ENCODE assay signal across 17 cellular contexts in genomic region chr11:121295246-121296007, GRCh38. TPM values are rescaled to one million over a fixed set of nuclear protein-coding genes. Genes with fewer than 3 reads are reported as not detected.
DNase-seq lines count a peak whose midpoint lies in the region; ATAC-seq, FAIRE-seq and TF ChIP-seq lines count a peak whose summit lies in the region.
"Had no signal": no experiment of that assay in that cellular context is flagged by ENCODE, and none has a peak within 500 bp of the region (broad histone marks: within the 10 kb centered on the region; RNA-seq: fewer than 3 reads in every experiment).

No MANE protein-coding gene starts in this region.

- H3K27ac Mint-ChIP-seq in glutamatergic neuron (ENCODE audit: unreplicated experiment) (peak overlapping the region; percentile 5), neural crest cell (ENCODE audit: unreplicated experiment) (no peak overlapping the region)
- H3K27ac Mint-ChIP-seq: activated naive CD4-positive, alpha-beta T cell treated with anti-CD3 and anti-CD28 coated beads, Interleukin-2, amount 10 ng/mL, durations not matched to agents 7 days and 5 days had no signal

- H3K4me3 Mint-ChIP-seq in glutamatergic neuron (ENCODE audit: unreplicated experiment) (peak overlapping the region; percentile 67), neural crest cell (peak overlapping the region; percentile 47)

- TF ChIP-seq POLR2A in GM12891 (IDR thresholded peaks at IDR 0.05; ENCODE audit: low read depth, low read length) = no peak

- H3K27me3 Mint-ChIP-seq in glutamatergic neuron (ENCODE audit: unreplicated experiment) = peaks cover 3% of the 10 kb centered on the region
- no peaks in the 10 kb centered on the region for H3K27me3 Mint-ChIP-seq in neural crest cell (ENCODE audit: low read depth)

- H3K9me3 Mint-ChIP-seq in glutamatergic neuron (ENCODE audit: unreplicated experiment) (peaks cover 7% of the 10 kb centered on the region), neural crest cell (peaks cover 3% of the 10 kb centered on the region)
- H3K9me3 Mint-ChIP-seq: activated naive CD4-positive, alpha-beta T cell treated with anti-CD3 and anti-CD28 coated beads, Interleukin-2, amount 10 ng/mL, durations not matched to agents 7 days and 5 days had no signal

- TF ChIP-seq CTCF in glutamatergic neuron (IDR thresholded peaks at IDR 0.05; ENCODE audit: partially characterized antibody, unreplicated experiment) (no peak), neural crest cell (conservative IDR thresholded peaks at IDR 0.05) (no peak), GM10248 (IDR thresholded peaks at IDR 0.05; ENCODE audit: control extremely low read depth, extremely low read depth, low read depth, missing control alignments) (no peak)

- POLR2A ChIA-PET in GM10248 (lab: Yijun Ruan, JAX) = no interaction called here

- H3K36me3 Mint-ChIP-seq in glutamatergic neuron (ENCODE audit: unreplicated experiment) (no peaks in the 10 kb centered on the region), neural crest cell (ENCODE audit: low read depth) (peaks cover 17% of the 10 kb centered on the region)

- DNase-seq in GM12891 (ENCODE audit: insufficient read length, low spot score) (no peak), NCI-H146 (lab: John Stamatoyannopoulos, UW) (peak; percentile 68), glutamatergic neuron (no peak), neural crest cell (ENCODE audit: low read depth, low spot score) (no peak), GM10248 (ENCODE audit: extremely low spot score) (no peak), DMS79 treated with DMSO at 0.1 percent for 48 hours (lab: John Stamatoyannopoulos, UW) (no peak)
- DNase-seq: activated CD4-positive, alpha-beta T cell treated with anti-CD3 and anti-CD28 coated beads for 1 hour; activated naive CD4-positive, alpha-beta T cell treated with anti-CD3 and anti-CD28 coated beads, Interleukin-2, amount 10 ng/mL, durations not matched to agents 7 days and 5 days; AML-193; head of caudate nucleus; NCI-H1105 treated with DMSO at 0.1 percent for 48 hours; OCI-M1; SJCRH30; stimulated activated naive CD4-positive, alpha-beta T cell had no signal

- ATAC-seq in HG02642 (IDR thresholded peaks at IDR 0.05; ENCODE audit: poor library complexity, unreplicated experiment) (no peak), HG02970 (IDR thresholded peaks at IDR 0.05; ENCODE audit: low FRiP score, unreplicated experiment) (no peak)

- peak; percentile 40 for FAIRE-seq in GM12891 (lab: Jason Lieb, UNC)
- FAIRE-seq: D721Med had no signal

- peaks cover 27% of the 10 kb centered on the region for H3K4me1 Mint-ChIP-seq in glutamatergic neuron (ENCODE audit: low read depth, unreplicated experiment)
- peaks cover 61% of the 10 kb centered on the region for H3K4me1 Mint-ChIP-seq in neural crest cell

- CTCF ChIA-PET in GM10248 (lab: Yijun Ruan, JAX) = no interaction called here

TF ChIP-seq in GM12891, 5 proteins besides CTCF, POLR2A, EP300 and RAD21:
- TF ChIP-seq TAF1 (IDR thresholded peaks at IDR 0.05; ENCODE audit: low read depth, low read length) (no peak), SPI1 (IDR thresholded peaks at IDR 0.05; ENCODE audit: low read depth, low read length) (no peak), PAX5 (IDR thresholded peaks at IDR 0.05; ENCODE audit: insufficient read depth, low read length, severe bottlenecking) (no peak), POU2F2 (IDR thresholded peaks at IDR 0.05; ENCODE audit: low read depth, low read length) (no peak), POLR2AphosphoS5 (IDR thresholded peaks at IDR 0.05; ENCODE audit: low read depth, low read length) (no peak)

RNA-seq across cellular contexts. Expression of gene SC5D, which starts 2.9 kb away (rescaled TPM):
- polyA plus RNA-seq in GM12891 (2012; ENCODE audit: low read depth, missing spikeins) = 34.2 TPM
- total RNA-seq in glutamatergic neuron (ENCODE audit: unreplicated experiment) (57.7 TPM), neural crest cell (76.4 and 81.1 TPM in 2 replicates)
